ENCODE assay signal across 18 cellular contexts in the genomic region with DNA sequence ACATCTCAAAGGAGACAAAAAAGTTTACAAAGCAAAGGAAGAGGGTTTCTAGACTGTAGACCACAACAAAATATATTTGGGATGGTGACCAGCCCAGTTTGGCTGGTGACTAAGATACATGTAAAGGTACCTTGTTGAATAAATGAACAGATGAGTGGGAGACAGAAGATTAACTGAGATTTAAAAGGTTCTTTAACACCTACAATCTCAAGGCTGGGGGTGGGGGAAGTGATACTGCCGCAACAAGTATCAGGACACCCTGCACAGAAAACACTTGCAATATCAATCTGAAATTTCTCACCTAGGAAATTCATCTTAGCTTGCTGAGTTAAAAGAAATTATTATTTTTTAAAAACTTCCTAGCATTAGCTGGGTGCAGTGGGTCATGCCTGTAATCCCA. TPM values are rescaled to one million over a fixed set of nuclear protein-coding genes. Genes with fewer than 3 reads are reported as not detected.
DNase-seq lines count a peak whose midpoint lies in the region; TF ChIP-seq lines count a peak whose summit lies in the region.
"Had no signal": no experiment of that assay in that cellular context is flagged by ENCODE, and none has a peak within 500 bp of the region (broad histone marks: within the 10 kb centered on the region; RNA-seq: fewer than 3 reads in every experiment).

No MANE protein-coding gene starts in this region.

- H3K4me2 ChIP-seq in Loucy (ENCODE audit: low read depth, low read length, poor library complexity, severe bottlenecking) (peak overlapping the region; percentile 67), smooth muscle cell (peak overlapping the region; percentile 32)
- H3K4me2 ChIP-seq: neural progenitor cell had no signal

- DNase-seq in stimulated activated CD4-positive, alpha-beta T cell treated with anti-CD3 and anti-CD28 coated beads, Interleukin-4, amount 100 ng/mL, for 24 hours = peak; percentile 35
- no peak for DNase-seq in stimulated activated CD4-positive, alpha-beta T cell treated with anti-CD3 and anti-CD28 coated beads, Interleukin-2, amount 100 ng/mL, for 24 hours
- no peak for DNase-seq in activated naive CD8-positive, alpha-beta T cell treated with anti-CD3 and anti-CD28 coated beads for 36 hours
- DNase-seq in smooth muscle cell (lab: John Stamatoyannopoulos, UW; ENCODE audit: unreplicated experiment) (no peak), LoVo (ENCODE audit: low spot score) (no peak), UCSD-AML1 (lab: John Stamatoyannopoulos, UW; ENCODE audit: unreplicated experiment) (no peak)
- no peak for DNase-seq in effector CD8-positive, alpha-beta T cell (lab: John Stamatoyannopoulos, UW)
- DNase-seq: DMS153, glutamatergic neuron, HCEC 1CT, NCI-H187, NCI-H446 treated with DMSO at 0.1 percent for 48 hours, retina, SHP77, thyroid gland had no signal

- H2AFZ ChIP-seq in Loucy (ENCODE audit: low read length) (no peak overlapping the region), smooth muscle cell (ENCODE audit: low read depth) (no peak overlapping the region)
- H2AFZ ChIP-seq: neural progenitor cell had no signal

- H3K79me2 ChIP-seq in Loucy (ENCODE audit: insufficient read depth, low read length) (peaks cover 96% of the 10 kb centered on the region), smooth muscle cell (ENCODE audit: low read depth) (peaks cover 100% of the 10 kb centered on the region)

- H3K36me3 ChIP-seq in Loucy (ENCODE audit: insufficient read depth, low read length) = no peaks in the 10 kb centered on the region
- H3K36me3 ChIP-seq in smooth muscle cell (ENCODE audit: low read depth) = no peaks in the 10 kb centered on the region
- H3K36me3 ChIP-seq: neural progenitor cell, thyroid gland had no signal

- peaks cover 70% of the 10 kb centered on the region for H3K4me1 Mint-ChIP-seq in activated naive CD8-positive, alpha-beta T cell treated with anti-CD3 and anti-CD28 coated beads for 36 hours

- H3K27ac Mint-ChIP-seq in activated naive CD8-positive, alpha-beta T cell treated with anti-CD3 and anti-CD28 coated beads for 36 hours = no peak overlapping the region
- H3K27ac Mint-ChIP-seq: neural progenitor cell had no signal

- H3F3A ChIP-seq in Loucy (ENCODE audit: low read depth) (no peaks in the 10 kb centered on the region), smooth muscle cell (ENCODE audit: low read depth) (no peaks in the 10 kb centered on the region)

- H3K9ac ChIP-seq in Loucy (ENCODE audit: low read depth, low read length, poor library complexity, severe bottlenecking) = no peak overlapping the region
- H3K9ac ChIP-seq in smooth muscle cell (ENCODE audit: low read depth) = no peak overlapping the region
- H3K9ac ChIP-seq: neural progenitor cell had no signal

- WGBS in smooth muscle cell (ENCODE audit: low lambda C conversion rate) = 86% methylated on average over 1 of the region's 1 CpG

- H3K9me3 Mint-ChIP-seq in activated naive CD8-positive, alpha-beta T cell treated with anti-CD3 and anti-CD28 coated beads for 36 hours = no peaks in the 10 kb centered on the region

- peak overlapping the region; percentile 51 for H3K27ac ChIP-seq in smooth muscle cell (ENCODE audit: low read depth)
- H3K27ac ChIP-seq: esophagus muscularis mucosa, neural progenitor cell, thyroid gland had no signal

- TF ChIP-seq CTCF in Loucy (conservative IDR thresholded peaks at IDR 0.05; ENCODE audit: low read length) = no peak
- no peak for TF ChIP-seq CTCF in smooth muscle cell (IDR thresholded peaks at IDR 0.05; ENCODE audit: borderline replicate concordance, insufficient read depth, poor library complexity, severe bottlenecking)

- peak overlapping the region; percentile 1 for H3K4me3 Mint-ChIP-seq in activated naive CD8-positive, alpha-beta T cell treated with anti-CD3 and anti-CD28 coated beads for 36 hours
- H3K4me3 Mint-ChIP-seq: neural progenitor cell had no signal

- H3K4me3 ChIP-seq in Loucy (ENCODE audit: low read length, poor library complexity, severe bottlenecking) (peak overlapping the region; percentile 43), smooth muscle cell (no peak overlapping the region)
- H3K4me3 ChIP-seq: esophagus muscularis mucosa, neural progenitor cell, thyroid gland had no signal

- no peaks in the 10 kb centered on the region for H3K9me2 ChIP-seq in Loucy (replicated peaks; ENCODE audit: low read depth, low read length)

- peaks cover 66% of the 10 kb centered on the region for H3K4me1 ChIP-seq in Loucy (ENCODE audit: insufficient read depth, low read length, poor library complexity, severe bottlenecking)
- H3K4me1 ChIP-seq in smooth muscle cell (ENCODE audit: low read depth) = peaks cover 3% of the 10 kb centered on the region
- H3K4me1 ChIP-seq: neural progenitor cell had no signal

- H3K9me3 ChIP-seq in Loucy (ENCODE audit: insufficient read depth, low read depth, low read length) = no peaks in the 10 kb centered on the region
- H3K9me3 ChIP-seq in smooth muscle cell (replicated peaks; ENCODE audit: low read depth) = no peaks in the 10 kb centered on the region
- H3K9me3 ChIP-seq: esophagus muscularis mucosa, thyroid gland had no signal

- H3K36me3 Mint-ChIP-seq in activated naive CD8-positive, alpha-beta T cell treated with anti-CD3 and anti-CD28 coated beads for 36 hours = peaks cover 44% of the 10 kb centered on the region

- peaks cover 57% of the 10 kb centered on the region for H4K20me1 ChIP-seq in Loucy (ENCODE audit: insufficient read depth, low read length, poor library complexity, severe bottlenecking)
- H4K20me1 ChIP-seq in smooth muscle cell (ENCODE audit: low read depth) = peaks cover 100% of the 10 kb centered on the region

- H3K27me3 Mint-ChIP-seq in activated naive CD8-positive, alpha-beta T cell treated with anti-CD3 and anti-CD28 coated beads for 36 hours = no peaks in the 10 kb centered on the region

- H3K27me3 ChIP-seq in Loucy (ENCODE audit: insufficient read depth, low read length, poor library complexity, severe bottlenecking) = no peaks in the 10 kb centered on the region
- no peaks in the 10 kb centered on the region for H3K27me3 ChIP-seq in smooth muscle cell (ENCODE audit: low read depth)
- H3K27me3 ChIP-seq: esophagus muscularis mucosa, neural progenitor cell, thyroid gland had no signal

RNA-seq across cellular contexts. Expression of a gene that starts 8.3 kb away (rescaled TPM):
- total RNA-seq in activated naive CD8-positive, alpha-beta T cell treated with anti-CD3 and anti-CD28 coated beads for 36 hours = 10 to 100 TPM; 38.7 to 39.4 TPM
- total RNA-seq in smooth muscle cell = 58.3 and 59.2 TPM in 2 replicates
- 42.6 and 63.3 TPM in 2 replicates for polyA plus RNA-seq in smooth muscle cell

RNA-seq across cellular contexts. Expression of a gene that starts 47.5 kb away (rescaled TPM):
- total RNA-seq in activated naive CD8-positive, alpha-beta T cell treated with anti-CD3 and anti-CD28 coated beads for 36 hours = 10 to 100 TPM; 60.7 to 64.7 TPM
- total RNA-seq in smooth muscle cell = 53.8 and 65.2 TPM in 2 replicates
- polyA plus RNA-seq in smooth muscle cell = 50.0 and 54.6 TPM in 2 replicates
